8 cellular contexts compared by ENCODE assay signal in the genomic region with DNA sequence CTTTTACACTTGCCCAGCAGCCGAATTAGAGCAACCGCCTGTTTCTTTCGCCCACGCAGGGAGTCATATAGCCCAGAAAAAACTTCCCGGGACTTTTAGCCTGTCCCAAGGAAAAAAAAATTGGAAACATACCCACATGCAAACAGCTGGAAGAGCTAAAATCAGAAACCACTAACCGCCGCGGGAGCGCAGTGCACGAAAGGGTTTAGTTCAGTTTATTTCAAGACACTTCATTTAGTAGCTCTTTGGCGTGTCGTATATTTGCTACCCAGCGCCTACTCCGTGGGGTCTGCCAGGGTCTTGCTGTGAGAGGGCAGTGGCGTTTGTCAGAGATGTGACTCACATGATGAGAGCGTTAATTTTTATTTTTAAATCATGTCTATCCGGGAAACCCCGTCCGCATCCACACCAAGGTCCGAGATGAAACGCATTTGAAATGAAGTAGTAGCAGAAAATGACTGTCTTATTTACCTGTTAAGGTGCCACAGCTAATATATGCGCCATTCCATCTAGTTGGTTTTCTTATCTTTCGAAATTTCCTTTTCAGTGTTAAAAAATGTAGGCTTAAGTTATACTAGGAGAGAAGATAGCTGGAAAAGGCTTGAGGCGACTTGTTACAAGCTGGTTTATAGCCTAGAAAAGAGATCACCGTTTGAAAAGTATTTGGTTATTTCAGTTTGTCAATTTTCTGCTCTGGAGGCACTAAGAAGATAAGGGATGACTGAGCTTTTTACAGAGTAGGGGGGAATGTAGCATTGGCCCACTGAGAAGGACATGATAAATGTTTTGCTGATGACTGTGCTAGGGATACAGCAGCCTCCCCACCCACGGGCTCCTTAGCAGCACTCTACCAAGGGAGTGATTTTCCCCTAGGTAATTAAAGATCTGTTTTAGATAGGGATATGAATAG. TPM values are rescaled to one million over a fixed set of nuclear protein-coding genes. Genes with fewer than 3 reads are reported as not detected.
DNase-seq lines count a peak whose midpoint lies in the region; ATAC-seq lines count a peak whose summit lies in the region.

No MANE protein-coding gene starts in this region.

- peak overlapping the region; percentile 80 for H3K4me3 Mint-ChIP-seq in stimulated activated effector memory CD8-positive, alpha-beta T cell treated with anti-CD3 and anti-CD28 coated beads, Interleukin-12 subunit alpha, Interleukin-12 subunit beta, amount 100 ng/mL, for 72 hours

- H3K79me2 ChIP-seq in Karpas-422 (ENCODE audit: low read length): no peaks in the 10 kb centered on the region

- H3K4me3 ChIP-seq in Karpas-422 (ENCODE audit: low read length) (peak overlapping the region; percentile 71; the same call in 1 of the 2 replicates), adipocyte (ENCODE audit: low read length) (peak overlapping the region; percentile 89), iPS-20b (ENCODE audit: low read length) (peak overlapping the region; percentile 75)

- no peaks in the 10 kb centered on the region for H3K9me2 ChIP-seq in Karpas-422 (replicated peaks; ENCODE audit: insufficient read depth, low read length)

- no peaks in the 10 kb centered on the region for H3K9me3 ChIP-seq in Karpas-422 (ENCODE audit: low read length)
- H3K9me3 ChIP-seq in adipocyte (ENCODE audit: control insufficient read depth, low read length): no peaks in the 10 kb centered on the region
- H3K9me3 ChIP-seq in iPS-20b (ENCODE audit: insufficient read depth, low read depth, low read length): no peaks in the 10 kb centered on the region

- DNase-seq in DMS 273 treated with DMSO at 0.1 percent for 48 hours (lab: John Stamatoyannopoulos, UW) (peak; percentile 2), Karpas-422 (no peak), adipocyte (ENCODE audit: low read depth) (peak; percentile 84), cerebellar cortex (ENCODE audit: low spot score) (no peak)
- no peak for DNase-seq in stimulated activated effector memory CD8-positive, alpha-beta T cell treated with anti-CD3 and anti-CD28 coated beads, Interleukin-12 subunit alpha, Interleukin-12 subunit beta, amount 100 ng/mL, for 72 hours (ENCODE audit: low spot score in 2 of 2)

- H2AFZ ChIP-seq in Karpas-422 (ENCODE audit: low read length): no peak overlapping the region

- peak overlapping the region; percentile 70 for H3K4me2 ChIP-seq in Karpas-422 (ENCODE audit: low read depth, low read length, poor library complexity, severe bottlenecking)

- H3K27me3 ChIP-seq in Karpas-422 (ENCODE audit: low read length): no peaks in the 10 kb centered on the region
- H3K27me3 ChIP-seq in adipocyte (replicated peaks; ENCODE audit: control insufficient read depth, insufficient read depth, low read length): no peaks in the 10 kb centered on the region
- peaks cover 82% of the 10 kb centered on the region for H3K27me3 ChIP-seq in iPS-20b (ENCODE audit: insufficient read depth, low read length)

- ATAC-seq in stimulated activated effector memory CD8-positive, alpha-beta T cell treated with anti-CD3 and anti-CD28 coated beads, Interleukin-12 subunit alpha, Interleukin-12 subunit beta, amount 100 ng/mL, for 72 hours: no peak
- no peak for ATAC-seq in HG02610 (IDR thresholded peaks at IDR 0.05; ENCODE audit: unreplicated experiment)
- no peak for ATAC-seq in HG03045 (IDR thresholded peaks at IDR 0.05; ENCODE audit: unreplicated experiment)

- peaks cover 7% of the 10 kb centered on the region for H3K4me1 Mint-ChIP-seq in stimulated activated effector memory CD8-positive, alpha-beta T cell treated with anti-CD3 and anti-CD28 coated beads, Interleukin-12 subunit alpha, Interleukin-12 subunit beta, amount 100 ng/mL, for 72 hours

- H3K27ac Mint-ChIP-seq in stimulated activated effector memory CD8-positive, alpha-beta T cell treated with anti-CD3 and anti-CD28 coated beads, Interleukin-12 subunit alpha, Interleukin-12 subunit beta, amount 100 ng/mL, for 72 hours: no peak overlapping the region

- H3K9me3 Mint-ChIP-seq in stimulated activated effector memory CD8-positive, alpha-beta T cell treated with anti-CD3 and anti-CD28 coated beads, Interleukin-12 subunit alpha, Interleukin-12 subunit beta, amount 100 ng/mL, for 72 hours: no peaks in the 10 kb centered on the region

- peaks cover 21% of the 10 kb centered on the region for H3K4me1 ChIP-seq in Karpas-422 (ENCODE audit: low read length)
- H3K4me1 ChIP-seq in adipocyte (ENCODE audit: control insufficient read depth, insufficient read depth, low read length): peaks cover 19% of the 10 kb centered on the region
- H3K4me1 ChIP-seq in iPS-20b (ENCODE audit: insufficient read depth, low read length): peaks cover 32% of the 10 kb centered on the region

- H3K9ac ChIP-seq in Karpas-422 (ENCODE audit: low read length) (no peak overlapping the region; the same call in 1 of the 2 replicates), adipocyte (ENCODE audit: low read length) (peak overlapping the region; percentile 84), iPS-20b (ENCODE audit: low read depth, low read length) (peak overlapping the region; percentile 36; the same call in 1 of the 2 replicates)

- H3K36me3 ChIP-seq in Karpas-422 (ENCODE audit: insufficient read depth, low read length) (no peaks in the 10 kb centered on the region), adipocyte (ENCODE audit: control insufficient read depth, insufficient read depth, low read length, severe bottlenecking) (peaks cover 16% of the 10 kb centered on the region), iPS-20b (ENCODE audit: insufficient read depth, low read depth, low read length) (no peaks in the 10 kb centered on the region)

- H3K27ac ChIP-seq in Karpas-422 (ENCODE audit: low read length): no peak overlapping the region
- H3K27ac ChIP-seq in iPS-20b (ENCODE audit: low read length): no peak overlapping the region

- no peaks in the 10 kb centered on the region for H4K20me1 ChIP-seq in Karpas-422 (ENCODE audit: insufficient read depth, low read depth, low read length)

- no peaks in the 10 kb centered on the region for H3K36me3 Mint-ChIP-seq in stimulated activated effector memory CD8-positive, alpha-beta T cell treated with anti-CD3 and anti-CD28 coated beads, Interleukin-12 subunit alpha, Interleukin-12 subunit beta, amount 100 ng/mL, for 72 hours

RNA-seq across cellular contexts. Expression of gene KLF5, which starts 1.7 kb away (rescaled TPM):
- total RNA-seq in Karpas-422 (2014; rRNA removed; shearing (Covaris generic); ENCODE audit: low replicate concordance): 1.9 and 2.3 TPM in 2 replicates

Comparison
In these comparisons a context has a peak if more than half of its experiments do, and no peak if none do; other contexts are left out.
1. DNase-seq: peak in DMS 273 treated with DMSO at 0.1 percent for 48 hours (single experiment) and adipocyte (single experiment); none in Karpas-422 (single experiment), stimulated activated effector memory CD8-positive, alpha-beta T cell treated with anti-CD3 and anti-CD28 coated beads, Interleukin-12 subunit alpha, Interleukin-12 subunit beta, amount 100 ng/mL, for 72 hours (0 of 2) and cerebellar cortex (single experiment).
2. Peak in every context shown above with its lines, with median percentiles within 50 percentile points of each other: H3K4me3 ChIP-seq.